Comparison of ENCODE assay signal across 8 cellular contexts in genomic region chr5:113971454-113971853, GRCh38.
"Had no signal": no experiment of that assay in that cellular context is flagged by ENCODE, and none has a peak within 500 bp of the region (broad histone marks: within the 10 kb centered on the region; RNA-seq: fewer than 3 reads in every experiment).

No MANE protein-coding gene starts in this region.

- H3K9me3 ChIP-seq: HAP-1 had no signal

- H3K4me3 ChIP-seq: GM23248, HAP-1, K562 had no signal

- H3K27ac ChIP-seq: GM23248 had no signal

- H3K4me1 ChIP-seq: HAP-1 had no signal

- DNase-seq: GM23248, GOT3, H7, HFFc6, IMR-90, KG1 had no signal

- H3K36me3 ChIP-seq: HAP-1 had no signal
